Comparison of ENCODE assay signal across 2 cellular contexts in the genomic region with DNA sequence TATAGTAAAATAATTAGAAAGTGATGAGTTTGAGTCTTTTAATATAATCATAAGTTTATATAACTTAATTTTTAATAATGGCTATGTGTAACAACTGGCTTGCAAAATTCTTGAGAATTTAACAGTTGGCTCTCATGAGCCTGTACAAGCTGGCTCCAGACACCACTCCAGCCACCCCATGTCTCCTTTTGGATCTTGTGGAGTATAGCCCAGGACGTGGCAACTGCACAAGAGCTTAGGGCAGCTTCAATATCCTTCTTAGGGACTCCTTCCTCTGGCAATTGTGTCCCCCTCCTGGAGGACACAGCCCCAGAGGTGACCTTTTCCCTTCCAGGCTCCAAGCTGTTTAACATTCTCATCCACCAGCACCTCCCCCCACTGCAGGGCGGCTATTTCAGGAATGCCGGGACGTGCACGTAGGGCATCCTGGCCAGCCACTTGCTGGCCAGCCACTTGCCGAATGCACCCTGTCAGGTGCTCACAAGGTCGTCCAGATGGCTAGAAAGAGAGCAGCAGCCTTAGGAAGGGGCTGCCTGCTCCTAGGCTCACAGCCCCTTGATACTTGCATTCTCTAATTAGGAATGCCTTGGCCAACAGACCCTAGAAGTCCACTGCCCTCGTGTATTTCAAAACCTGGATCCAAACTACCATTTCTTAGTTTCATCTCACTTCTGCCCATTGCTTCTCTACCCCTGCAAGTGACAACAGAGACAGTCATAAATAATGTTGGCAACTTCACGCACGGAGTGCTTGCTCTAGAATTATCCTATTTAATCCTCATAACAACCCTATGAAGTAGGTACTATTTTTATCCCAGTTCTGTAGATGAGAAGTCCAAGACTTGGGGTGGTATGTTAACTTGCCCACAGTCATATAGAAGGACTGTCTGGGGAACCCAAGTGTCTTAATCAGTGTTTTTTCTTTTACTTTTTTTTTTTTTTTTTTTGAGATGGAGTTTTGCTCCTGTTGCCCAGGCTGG.
TF ChIP-seq lines count a peak whose summit lies in the region.

No MANE protein-coding gene starts in this region.

TF ChIP-seq in H1, 55 proteins besides CTCF, POLR2A, EP300 and RAD21 (continues in another document):
- TF ChIP-seq RFX5 (IDR thresholded peaks at IDR 0.05; ENCODE audit: borderline replicate concordance, low read depth, low read length), result no peak
- TF ChIP-seq, protein P1, sequence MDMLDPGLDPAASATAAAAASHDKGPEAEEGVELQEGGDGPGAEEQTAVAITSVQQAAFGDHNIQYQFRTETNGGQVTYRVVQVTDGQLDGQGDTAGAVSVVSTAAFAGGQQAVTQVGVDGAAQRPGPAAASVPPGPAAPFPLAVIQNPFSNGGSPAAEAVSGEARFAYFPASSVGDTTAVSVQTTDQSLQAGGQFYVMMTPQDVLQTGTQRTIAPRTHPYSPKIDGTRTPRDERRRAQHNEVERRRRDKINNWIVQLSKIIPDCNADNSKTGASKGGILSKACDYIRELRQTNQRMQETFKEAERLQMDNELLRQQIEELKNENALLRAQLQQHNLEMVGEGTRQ (IDR thresholded peaks at IDR 0.05; ENCODE audit: low read length), result no peak
- no peak for TF ChIP-seq NRF1 (IDR thresholded peaks at IDR 0.05; ENCODE audit: low read depth, low read length)
- no peak for TF ChIP-seq SIRT6 (IDR thresholded peaks at IDR 0.05; ENCODE audit: low read length)
- no peak; the same call in 1 of the 2 replicates for TF ChIP-seq CREB1 (IDR thresholded peaks at IDR 0.05)
- TF ChIP-seq GTF2F1 (IDR thresholded peaks at IDR 0.05; ENCODE audit: borderline replicate concordance, low read depth, low read length), result no peak
- no peak for TF ChIP-seq GABPA (IDR thresholded peaks at IDR 0.05; ENCODE audit: borderline replicate concordance, insufficient read depth, low read length)
- no peak for TF ChIP-seq CTBP2 (IDR thresholded peaks at IDR 0.05; ENCODE audit: borderline replicate concordance, insufficient read depth, insufficient read length, low read length)
- TF ChIP-seq, protein P2, sequence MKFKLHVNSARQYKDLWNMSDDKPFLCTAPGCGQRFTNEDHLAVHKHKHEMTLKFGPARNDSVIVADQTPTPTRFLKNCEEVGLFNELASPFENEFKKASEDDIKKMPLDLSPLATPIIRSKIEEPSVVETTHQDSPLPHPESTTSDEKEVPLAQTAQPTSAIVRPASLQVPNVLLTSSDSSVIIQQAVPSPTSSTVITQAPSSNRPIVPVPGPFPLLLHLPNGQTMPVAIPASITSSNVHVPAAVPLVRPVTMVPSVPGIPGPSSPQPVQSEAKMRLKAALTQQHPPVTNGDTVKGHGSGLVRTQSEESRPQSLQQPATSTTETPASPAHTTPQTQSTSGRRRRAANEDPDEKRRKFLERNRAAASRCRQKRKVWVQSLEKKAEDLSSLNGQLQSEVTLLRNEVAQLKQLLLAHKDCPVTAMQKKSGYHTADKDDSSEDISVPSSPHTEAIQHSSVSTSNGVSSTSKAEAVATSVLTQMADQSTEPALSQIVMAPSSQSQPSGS (IDR thresholded peaks at IDR 0.05; ENCODE audit: low read length), result no peak
- TF ChIP-seq SIX5 (IDR thresholded peaks at IDR 0.05; ENCODE audit: low read depth, low read length), result no peak
- TF ChIP-seq, protein P3, sequence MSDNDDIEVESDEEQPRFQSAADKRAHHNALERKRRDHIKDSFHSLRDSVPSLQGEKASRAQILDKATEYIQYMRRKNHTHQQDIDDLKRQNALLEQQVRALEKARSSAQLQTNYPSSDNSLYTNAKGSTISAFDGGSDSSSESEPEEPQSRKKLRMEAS (IDR thresholded peaks at IDR 0.05), result peak; percentile 48; the same call in 1 of the 2 replicates
- no peak for TF ChIP-seq MAFK (IDR thresholded peaks at IDR 0.05; ENCODE audit: low read depth, low read length)
- TF ChIP-seq RXRA (IDR thresholded peaks at IDR 0.05; ENCODE audit: insufficient read depth, low read depth, low read length), result 0 out of 2 replicates have a peak, but pooled peaks have one; percentile 52
- TF ChIP-seq KDM4A (IDR thresholded peaks at IDR 0.05; ENCODE audit: low read depth, low read length, severe bottlenecking), result no peak
- peak; percentile 72 for TF ChIP-seq ASH2L (IDR thresholded peaks at IDR 0.05; ENCODE audit: low read length)
- no peak for TF ChIP-seq HDAC2 (IDR thresholded peaks at IDR 0.05; ENCODE audit: borderline replicate concordance in 1 of 2, low read depth in 2 of 2, low read length in 2 of 2)
- TF ChIP-seq CEBPB (IDR thresholded peaks at IDR 0.05; ENCODE audit: low read depth, low read length), result no peak
- TF ChIP-seq CHD2 (IDR thresholded peaks at IDR 0.05; ENCODE audit: low read length), result 0 out of 2 replicates have a peak, but pooled peaks have one; percentile 39
- TF ChIP-seq SP1 (IDR thresholded peaks at IDR 0.05; ENCODE audit: low read depth, low read length), result peak; percentile 80
- no peak for TF ChIP-seq SP4 (IDR thresholded peaks at IDR 0.05; ENCODE audit: low read length)
- TF ChIP-seq SIN3A (conservative IDR thresholded peaks at IDR 0.05 in 1 of 2, IDR thresholded peaks at IDR 0.05 in 1 of 2; ENCODE audit: low read depth in 1 of 2, low read length in 2 of 2), result 0 out of 4 replicates have a peak, but pooled peaks of 1 of the 2 experiments have one; percentile 29
- TF ChIP-seq BRCA1 (IDR thresholded peaks at IDR 0.05; ENCODE audit: low read depth, low read length), result no peak
- TF ChIP-seq, protein P4, sequence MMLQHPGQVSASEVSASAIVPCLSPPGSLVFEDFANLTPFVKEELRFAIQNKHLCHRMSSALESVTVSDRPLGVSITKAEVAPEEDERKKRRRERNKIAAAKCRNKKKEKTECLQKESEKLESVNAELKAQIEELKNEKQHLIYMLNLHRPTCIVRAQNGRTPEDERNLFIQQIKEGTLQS (IDR thresholded peaks at IDR 0.05; ENCODE audit: insufficient read depth, low read depth, low read length), result no peak
- TF ChIP-seq RBBP5 (IDR thresholded peaks at IDR 0.05; ENCODE audit: borderline replicate concordance, low read depth, low read length), result 0 out of 2 replicates have a peak, but pooled peaks have one; percentile 58
- no peak for TF ChIP-seq BCL11A (IDR thresholded peaks at IDR 0.05; ENCODE audit: low read depth in 2 of 2, low read length in 2 of 2)
- TF ChIP-seq BACH1 (IDR thresholded peaks at IDR 0.05; ENCODE audit: low read length), result no peak
- TF ChIP-seq, protein P5, sequence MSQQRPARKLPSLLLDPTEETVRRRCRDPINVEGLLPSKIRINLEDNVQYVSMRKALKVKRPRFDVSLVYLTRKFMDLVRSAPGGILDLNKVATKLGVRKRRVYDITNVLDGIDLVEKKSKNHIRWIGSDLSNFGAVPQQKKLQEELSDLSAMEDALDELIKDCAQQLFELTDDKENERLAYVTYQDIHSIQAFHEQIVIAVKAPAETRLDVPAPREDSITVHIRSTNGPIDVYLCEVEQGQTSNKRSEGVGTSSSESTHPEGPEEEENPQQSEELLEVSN (IDR thresholded peaks at IDR 0.05), result no peak
- no peak for TF ChIP-seq FOSL1 (IDR thresholded peaks at IDR 0.05; ENCODE audit: insufficient read depth, low read depth, low read length)
- no peak for TF ChIP-seq SP2 (IDR thresholded peaks at IDR 0.05; ENCODE audit: low read length)
- no peak for TF ChIP-seq CBX5 (IDR thresholded peaks at IDR 0.05; ENCODE audit: low read depth, low read length)
- TF ChIP-seq NANOG (IDR thresholded peaks at IDR 0.05; ENCODE audit: insufficient read depth, low read depth, low read length, poor library complexity, severe bottlenecking), result no peak
- no peak for TF ChIP-seq SRF (IDR thresholded peaks at IDR 0.05; ENCODE audit: low read depth, low read length)
- no peak for TF ChIP-seq PHF8 (conservative IDR thresholded peaks at IDR 0.05; ENCODE audit: low read depth, low read length)
- TF ChIP-seq KDM5A (IDR thresholded peaks at IDR 0.05; ENCODE audit: low read length), result no peak
- no peak for TF ChIP-seq CHD1 (IDR thresholded peaks at IDR 0.05; ENCODE audit: low read depth, low read length)
- no peak for TF ChIP-seq POU5F1 (IDR thresholded peaks at IDR 0.05; ENCODE audit: low read depth, low read length)

TF ChIP-seq in liver, 16 proteins besides CTCF, POLR2A, EP300 and RAD21:
- TF ChIP-seq REST (IDR thresholded peaks at IDR 0.05) (no peak), HNF4A (conservative IDR thresholded peaks at IDR 0.05) (peak; percentile 59 to 78), EGR1 (IDR thresholded peaks at IDR 0.05; ENCODE audit: low read depth in 2 of 2) (peak in 1 of 2 donors; percentile 54), ZBTB33 (IDR thresholded peaks at IDR 0.05) (peak; percentile 69), YY1 (IDR thresholded peaks at IDR 0.05) (peak; percentile 13), FOXA2 (IDR thresholded peaks at IDR 0.05) (peak; percentile 52), RXRA (IDR thresholded peaks at IDR 0.05) (peak; percentile 75 to 96), FOXA1 (IDR thresholded peaks at IDR 0.05) (no peak), SP1 (IDR thresholded peaks at IDR 0.05) (peak; percentile 75), GABPA (IDR thresholded peaks at IDR 0.05 in 1 of 2, conservative IDR thresholded peaks at IDR 0.05 in 1 of 2) (peak in 1 of 2 donors; percentile 14), JUND (IDR thresholded peaks at IDR 0.05) (peak; percentile 6 to 67), TAF1 (conservative IDR thresholded peaks at IDR 0.05) (no peak)
- TF ChIP-seq, protein P3 (IDR thresholded peaks at IDR 0.05), result peak; percentile 76
- TF ChIP-seq, protein P4 (IDR thresholded peaks at IDR 0.05), result no peak
